19 cellular contexts compared by ENCODE assay signal in the genomic region with DNA sequence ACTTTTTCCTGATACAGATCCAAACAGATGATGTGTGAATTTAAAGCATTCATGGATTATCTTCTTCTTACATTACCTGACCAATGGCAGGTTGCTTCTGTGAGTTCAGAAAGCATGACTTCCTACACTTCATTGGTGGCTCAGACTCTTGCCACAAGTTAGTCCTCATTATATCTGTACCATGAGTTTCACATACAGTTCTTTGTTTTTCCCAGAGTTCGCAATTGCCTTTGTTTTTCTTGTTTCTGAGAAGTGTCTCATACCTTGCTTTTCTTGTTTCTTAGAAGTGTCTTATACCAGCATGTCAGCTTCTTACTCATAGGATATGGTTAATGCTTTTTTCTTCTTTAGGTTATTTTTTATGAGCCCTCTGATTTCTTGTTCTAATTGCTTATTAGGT.
DNase-seq lines count a peak whose midpoint lies in the region; ATAC-seq, FAIRE-seq and TF ChIP-seq lines count a peak whose summit lies in the region.
"Had no signal": no experiment of that assay in that cellular context is flagged by ENCODE, and none has a peak within 500 bp of the region (broad histone marks: within the 10 kb centered on the region; RNA-seq: fewer than 3 reads in every experiment).

No MANE protein-coding gene starts in this region.

- no peaks in the 10 kb centered on the region for H3K79me2 ChIP-seq in astrocyte (ENCODE audit: insufficient read depth, low read length)

- DNase-seq in activated CD8-positive, alpha-beta T cell treated with anti-CD3 and anti-CD28 coated beads for 36 hours: no peak
- DNase-seq in activated CD8-positive, alpha-beta T cell treated with anti-CD3 and anti-CD28 coated beads, Interleukin-2, amount 10 ng/mL, durations not matched to agents 7 days and 5 days: no peak
- no peak for DNase-seq in astrocyte (ENCODE audit: low read depth)
- no peak for DNase-seq in middle frontal gyrus (ENCODE audit: extremely low spot score, low spot score)
- DNase-seq in HAP-1 (ENCODE audit: low spot score in 2 of 2): no peak
- DNase-seq: AML-193; Caco-2; CD4-positive, alpha-beta T cell; GM23248; HCEC 1CT had no signal

- no peak overlapping the region for H3K27ac Mint-ChIP-seq in activated CD8-positive, alpha-beta T cell treated with anti-CD3 and anti-CD28 coated beads for 36 hours
- no peak overlapping the region for H3K27ac Mint-ChIP-seq in activated CD8-positive, alpha-beta T cell treated with anti-CD3 and anti-CD28 coated beads, Interleukin-2, amount 10 ng/mL, durations not matched to agents 7 days and 5 days
- no peak overlapping the region for H3K27ac Mint-ChIP-seq in astrocyte (ENCODE audit: unreplicated experiment)
- H3K27ac Mint-ChIP-seq: CD4-positive, alpha-beta T cell; IgD-negative memory B cell had no signal

- H4K20me1 ChIP-seq in astrocyte (ENCODE audit: insufficient read depth, low read length): no peaks in the 10 kb centered on the region

- peaks cover 20% of the 10 kb centered on the region for H3K9me3 Mint-ChIP-seq in activated CD8-positive, alpha-beta T cell treated with anti-CD3 and anti-CD28 coated beads for 36 hours
- peaks cover 27% of the 10 kb centered on the region for H3K9me3 Mint-ChIP-seq in activated CD8-positive, alpha-beta T cell treated with anti-CD3 and anti-CD28 coated beads, Interleukin-2, amount 10 ng/mL, durations not matched to agents 7 days and 5 days (ENCODE audit: insufficient read depth)
- H3K9me3 Mint-ChIP-seq in astrocyte (ENCODE audit: unreplicated experiment): peaks cover 10% of the 10 kb centered on the region

- H3K36me3 ChIP-seq in HEK293 (ENCODE audit: control insufficient read depth in 2 of 2, insufficient read depth in 1 of 2, low read length in 2 of 2): no peaks in the 10 kb centered on the region
- H3K36me3 ChIP-seq in astrocyte (ENCODE audit: insufficient read depth, low read length): no peaks in the 10 kb centered on the region
- H3K36me3 ChIP-seq in HAP-1 (replicated peaks): no peaks in the 10 kb centered on the region

- peaks cover 3% of the 10 kb centered on the region for H3K27me3 Mint-ChIP-seq in activated CD8-positive, alpha-beta T cell treated with anti-CD3 and anti-CD28 coated beads for 36 hours
- H3K27me3 Mint-ChIP-seq in activated CD8-positive, alpha-beta T cell treated with anti-CD3 and anti-CD28 coated beads, Interleukin-2, amount 10 ng/mL, durations not matched to agents 7 days and 5 days (ENCODE audit: low read depth): peaks cover 9% of the 10 kb centered on the region
- peaks cover 25% of the 10 kb centered on the region for H3K27me3 Mint-ChIP-seq in astrocyte (ENCODE audit: low read depth, unreplicated experiment)
- H3K27me3 Mint-ChIP-seq: CD4-positive, alpha-beta T cell had no signal

- peaks cover 15% of the 10 kb centered on the region for H3K36me3 Mint-ChIP-seq in activated CD8-positive, alpha-beta T cell treated with anti-CD3 and anti-CD28 coated beads for 36 hours (ENCODE audit: low read depth)
- peaks cover 23% of the 10 kb centered on the region for H3K36me3 Mint-ChIP-seq in activated CD8-positive, alpha-beta T cell treated with anti-CD3 and anti-CD28 coated beads, Interleukin-2, amount 10 ng/mL, durations not matched to agents 7 days and 5 days (ENCODE audit: low read depth)
- H3K36me3 Mint-ChIP-seq in astrocyte (ENCODE audit: low read depth, unreplicated experiment): no peaks in the 10 kb centered on the region

- no peaks in the 10 kb centered on the region for H3K27me3 ChIP-seq in astrocyte (ENCODE audit: insufficient read depth, low read length)
- no peaks in the 10 kb centered on the region for H3K27me3 ChIP-seq in HAP-1 (ENCODE audit: low read depth)

- intact Hi-C loops in activated CD8-positive, alpha-beta T cell treated with anti-CD3 and anti-CD28 coated beads for 36 hours (cut with micrococcal nuclease): no loop called here

- peaks cover 19% of the 10 kb centered on the region for H3K4me1 Mint-ChIP-seq in activated CD8-positive, alpha-beta T cell treated with anti-CD3 and anti-CD28 coated beads for 36 hours (ENCODE audit: low read depth)
- peaks cover 27% of the 10 kb centered on the region for H3K4me1 Mint-ChIP-seq in activated CD8-positive, alpha-beta T cell treated with anti-CD3 and anti-CD28 coated beads, Interleukin-2, amount 10 ng/mL, durations not matched to agents 7 days and 5 days (ENCODE audit: low read depth)
- peaks cover 14% of the 10 kb centered on the region for H3K4me1 Mint-ChIP-seq in astrocyte (ENCODE audit: low read depth, unreplicated experiment)

- peak; percentile 55 for FAIRE-seq in astrocyte (lab: Jason Lieb, UNC)
- FAIRE-seq: A204.1, D721Med, G401.6, GM12891, HepG2 had no signal

- CTCF ChIA-PET in activated CD8-positive, alpha-beta T cell treated with anti-CD3 and anti-CD28 coated beads for 36 hours (lab: Charles Lee): no interaction called here
- CTCF ChIA-PET in activated CD8-positive, alpha-beta T cell treated with anti-CD3 and anti-CD28 coated beads, Interleukin-2, amount 10 ng/mL, durations not matched to agents 7 days and 5 days (lab: Charles Lee): no interaction called here
- CTCF ChIA-PET in HEK293 (lab: Yijun Ruan, JAX): no interaction called here

- H3K9me3 ChIP-seq in HEK293 (ENCODE audit: control insufficient read depth, insufficient read depth, low read depth, low read length) (peaks cover 5% of the 10 kb centered on the region), astrocyte (ENCODE audit: insufficient read depth, low read depth, low read length) (no peaks in the 10 kb centered on the region), HAP-1 (peaks cover 21% of the 10 kb centered on the region)

- no peak overlapping the region for H2AFZ ChIP-seq in astrocyte (ENCODE audit: low read depth, low read length)
- H2AFZ ChIP-seq: GM23248 had no signal

- no peak for TF ChIP-seq CTCF in activated CD8-positive, alpha-beta T cell treated with anti-CD3 and anti-CD28 coated beads for 36 hours (IDR thresholded peaks at IDR 0.05)
- TF ChIP-seq CTCF in HEK293 (tag by site-specific recombination; IDR thresholded peaks at IDR 0.05): no peak
- TF ChIP-seq CTCF in astrocyte (IDR thresholded peaks at IDR 0.05; ENCODE audit: insufficient read depth, low read depth, low read length): no peak

- no peak overlapping the region for H3K4me3 Mint-ChIP-seq in activated CD8-positive, alpha-beta T cell treated with anti-CD3 and anti-CD28 coated beads for 36 hours
- H3K4me3 Mint-ChIP-seq in activated CD8-positive, alpha-beta T cell treated with anti-CD3 and anti-CD28 coated beads, Interleukin-2, amount 10 ng/mL, durations not matched to agents 7 days and 5 days: no peak overlapping the region
- no peak overlapping the region for H3K4me3 Mint-ChIP-seq in astrocyte (ENCODE audit: unreplicated experiment)
- H3K4me3 Mint-ChIP-seq: CD4-positive, alpha-beta T cell had no signal

- H3K27ac ChIP-seq in HEK293 (ENCODE audit: extremely low read depth, low read depth, low read length): no peak overlapping the region
- H3K27ac ChIP-seq in astrocyte (ENCODE audit: low read depth, low read length): no peak overlapping the region
- H3K27ac ChIP-seq: C4-2B, GM23248 had no signal

- peak; percentile 63 for ATAC-seq in activated CD8-positive, alpha-beta T cell treated with anti-CD3 and anti-CD28 coated beads for 36 hours
- ATAC-seq in activated CD8-positive, alpha-beta T cell treated with anti-CD3 and anti-CD28 coated beads, Interleukin-2, amount 10 ng/mL, durations not matched to agents 7 days and 5 days: no peak
- ATAC-seq in GM18907 (IDR thresholded peaks at IDR 0.05; ENCODE audit: unreplicated experiment): no peak
- ATAC-seq: HepG2 had no signal

- in situ Hi-C loops in HAP-1 (cut with MboI; ENCODE audit: low sequenced_read_pairs): no loop called here

- H3K9ac ChIP-seq in astrocyte (ENCODE audit: low read length): no peak overlapping the region
- H3K9ac ChIP-seq: GM23248 had no signal

- no peak overlapping the region for H3K4me2 ChIP-seq in astrocyte (ENCODE audit: low read length)

- H3K4me3 ChIP-seq in HEK293 (ENCODE audit: low read depth, low read length) (no peak overlapping the region), astrocyte (ENCODE audit: insufficient read depth, low read depth, low read length) (no peak overlapping the region), HAP-1 (no peak overlapping the region)
- H3K4me3 ChIP-seq: GM23248 had no signal

- POLR2A ChIA-PET in activated CD8-positive, alpha-beta T cell treated with anti-CD3 and anti-CD28 coated beads for 36 hours (lab: Charles Lee): no interaction called here
- POLR2A ChIA-PET in activated CD8-positive, alpha-beta T cell treated with anti-CD3 and anti-CD28 coated beads, Interleukin-2, amount 10 ng/mL, durations not matched to agents 7 days and 5 days (lab: Charles Lee): no interaction called here
- POLR2A ChIA-PET in HEK293 (lab: Yijun Ruan, JAX): no interaction called here

- H3K4me1 ChIP-seq in HEK293 (ENCODE audit: control insufficient read depth, insufficient read depth, low read length) (no peaks in the 10 kb centered on the region), astrocyte (ENCODE audit: insufficient read depth, low read length) (peaks cover 18% of the 10 kb centered on the region), HAP-1 (no peaks in the 10 kb centered on the region)
- H3K4me1 ChIP-seq: Caco-2 had no signal

TF ChIP-seq in HEK293, 187 proteins besides CTCF, POLR2A, EP300 and RAD21 (continues in another document):
- TF ChIP-seq SCRT1 (tag by site-specific recombination; IDR thresholded peaks at IDR 0.05; ENCODE audit: borderline replicate concordance) (no peak), TRIM28 (IDR thresholded peaks at IDR 0.05; ENCODE audit: borderline replicate concordance, low read length) (peak; percentile 82; the same call in 1 of the 2 replicates), PRDM6 (tag by site-specific recombination; IDR thresholded peaks at IDR 0.05) (no peak), ZNF843 (tag by site-specific recombination; IDR thresholded peaks at IDR 0.05) (no peak), ZNF426 (tag by site-specific recombination; IDR thresholded peaks at IDR 0.05) (no peak), SETDB1 (IDR thresholded peaks at IDR 0.05; ENCODE audit: insufficient read length, low read length) (peak; percentile 93), ZNF610 (tag by site-specific recombination; IDR thresholded peaks at IDR 0.05; ENCODE audit: borderline replicate concordance) (no peak)
